In the genomic region with DNA sequence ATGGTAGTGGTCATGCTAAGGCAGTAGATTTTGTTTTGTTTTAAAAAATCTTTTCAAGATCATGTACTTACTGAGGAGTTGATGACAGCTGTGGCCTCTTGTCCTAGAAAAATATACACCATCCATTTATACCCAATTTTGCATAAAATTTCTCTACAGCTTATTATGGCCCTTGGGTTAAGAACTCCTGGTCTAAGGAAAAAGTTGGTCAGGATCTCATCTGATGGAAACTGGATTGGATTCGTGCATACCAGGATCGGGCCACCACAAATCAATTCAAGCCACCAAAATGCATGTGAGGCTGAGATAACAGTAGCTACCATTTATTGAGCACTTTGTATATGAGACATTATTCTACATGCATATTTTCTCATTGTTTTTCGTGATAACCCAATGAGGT, we compare ENCODE assay signal across 2 cellular contexts.
TF ChIP-seq lines count a peak whose summit lies in the region.

No MANE protein-coding gene starts in this region.

TF ChIP-seq in HCT116, 20 proteins besides CTCF, POLR2A, EP300 and RAD21 (continued from another document):
- TF ChIP-seq, protein P1, sequence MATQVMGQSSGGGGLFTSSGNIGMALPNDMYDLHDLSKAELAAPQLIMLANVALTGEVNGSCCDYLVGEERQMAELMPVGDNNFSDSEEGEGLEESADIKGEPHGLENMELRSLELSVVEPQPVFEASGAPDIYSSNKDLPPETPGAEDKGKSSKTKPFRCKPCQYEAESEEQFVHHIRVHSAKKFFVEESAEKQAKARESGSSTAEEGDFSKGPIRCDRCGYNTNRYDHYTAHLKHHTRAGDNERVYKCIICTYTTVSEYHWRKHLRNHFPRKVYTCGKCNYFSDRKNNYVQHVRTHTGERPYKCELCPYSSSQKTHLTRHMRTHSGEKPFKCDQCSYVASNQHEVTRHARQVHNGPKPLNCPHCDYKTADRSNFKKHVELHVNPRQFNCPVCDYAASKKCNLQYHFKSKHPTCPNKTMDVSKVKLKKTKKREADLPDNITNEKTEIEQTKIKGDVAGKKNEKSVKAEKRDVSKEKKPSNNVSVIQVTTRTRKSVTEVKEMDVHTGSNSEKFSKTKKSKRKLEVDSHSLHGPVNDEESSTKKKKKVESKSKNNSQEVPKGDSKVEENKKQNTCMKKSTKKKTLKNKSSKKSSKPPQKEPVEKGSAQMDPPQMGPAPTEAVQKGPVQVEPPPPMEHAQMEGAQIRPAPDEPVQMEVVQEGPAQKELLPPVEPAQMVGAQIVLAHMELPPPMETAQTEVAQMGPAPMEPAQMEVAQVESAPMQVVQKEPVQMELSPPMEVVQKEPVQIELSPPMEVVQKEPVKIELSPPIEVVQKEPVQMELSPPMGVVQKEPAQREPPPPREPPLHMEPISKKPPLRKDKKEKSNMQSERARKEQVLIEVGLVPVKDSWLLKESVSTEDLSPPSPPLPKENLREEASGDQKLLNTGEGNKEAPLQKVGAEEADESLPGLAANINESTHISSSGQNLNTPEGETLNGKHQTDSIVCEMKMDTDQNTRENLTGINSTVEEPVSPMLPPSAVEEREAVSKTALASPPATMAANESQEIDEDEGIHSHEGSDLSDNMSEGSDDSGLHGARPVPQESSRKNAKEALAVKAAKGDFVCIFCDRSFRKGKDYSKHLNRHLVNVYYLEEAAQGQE (IDR thresholded peaks at IDR 0.05; ENCODE audit: low read depth): no peak
- TF ChIP-seq ZNF274 (IDR thresholded peaks at IDR 0.05; ENCODE audit: low read depth, low read length): no peak
- no peak for TF ChIP-seq CBX3 (IDR thresholded peaks at IDR 0.05; ENCODE audit: low read depth)
- no peak for TF ChIP-seq SP1 (IDR thresholded peaks at IDR 0.05; ENCODE audit: low read depth)
- TF ChIP-seq, protein P2, sequence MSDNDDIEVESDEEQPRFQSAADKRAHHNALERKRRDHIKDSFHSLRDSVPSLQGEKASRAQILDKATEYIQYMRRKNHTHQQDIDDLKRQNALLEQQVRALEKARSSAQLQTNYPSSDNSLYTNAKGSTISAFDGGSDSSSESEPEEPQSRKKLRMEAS (IDR thresholded peaks at IDR 0.05): no peak
- TF ChIP-seq CEBPB (IDR thresholded peaks at IDR 0.05; ENCODE audit: low read depth): no peak
- TF ChIP-seq ZFX (IDR thresholded peaks at IDR 0.05): no peak
- no peak for TF ChIP-seq EZH2 (IDR thresholded peaks at IDR 0.05)
- no peak for TF ChIP-seq POLR2AphosphoS5 (IDR thresholded peaks at IDR 0.05; ENCODE audit: low read depth, low read length)
- no peak for TF ChIP-seq JUND (IDR thresholded peaks at IDR 0.05)
- no peak for TF ChIP-seq YY1 (IDR thresholded peaks at IDR 0.05; ENCODE audit: extremely low read depth, insufficient replicate concordance, low read depth, low read length)
- TF ChIP-seq, protein P3, sequence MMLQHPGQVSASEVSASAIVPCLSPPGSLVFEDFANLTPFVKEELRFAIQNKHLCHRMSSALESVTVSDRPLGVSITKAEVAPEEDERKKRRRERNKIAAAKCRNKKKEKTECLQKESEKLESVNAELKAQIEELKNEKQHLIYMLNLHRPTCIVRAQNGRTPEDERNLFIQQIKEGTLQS (IDR thresholded peaks at IDR 0.05): no peak
- no peak for TF ChIP-seq TCF7L2 (IDR thresholded peaks at IDR 0.05; ENCODE audit: borderline replicate concordance, extremely low read depth, insufficient read depth, insufficient read length)
- TF ChIP-seq ELF1 (IDR thresholded peaks at IDR 0.05; ENCODE audit: borderline replicate concordance, low read depth): no peak
- no peak for TF ChIP-seq SRF (IDR thresholded peaks at IDR 0.05; ENCODE audit: low read depth)
- no peak for TF ChIP-seq ZBTB33 (IDR thresholded peaks at IDR 0.05; ENCODE audit: extremely low read depth, insufficient replicate concordance, low read length)
TF ChIP-seq in HCT116: peak in this region for 0.

TF ChIP-seq in WTC11, 78 proteins besides CTCF, POLR2A, EP300 and RAD21 (continued from another document):
- peak; percentile 54; the same call in 1 of the 2 replicates for TF ChIP-seq PRDM15 (CRISPR knock-in tag; IDR thresholded peaks at IDR 0.05)
- TF ChIP-seq RORB (CRISPR knock-in tag; IDR thresholded peaks at IDR 0.05): no peak
- no peak for TF ChIP-seq ZNF138 (CRISPR knock-in tag; conservative IDR thresholded peaks at IDR 0.05)
- TF ChIP-seq HMGA2 (CRISPR knock-in tag; IDR thresholded peaks at IDR 0.05): no peak
